Comparison of ENCODE assay signal across 17 cellular contexts in genomic region chr22:19869497-19870152, GRCh38. TPM values are rescaled to one million over a fixed set of nuclear protein-coding genes. Genes with fewer than 3 reads are reported as not detected.
DNase-seq lines count a peak whose midpoint lies in the region; ATAC-seq and TF ChIP-seq lines count a peak whose summit lies in the region.
"Had no signal": no experiment of that assay in that cellular context is flagged by ENCODE, and none has a peak within 500 bp of the region (broad histone marks: within the 10 kb centered on the region; RNA-seq: fewer than 3 reads in every experiment).

No MANE protein-coding gene starts in this region.

- CTCF ChIA-PET in CD4-positive, alpha-beta T cell (lab: Charles Lee), result interaction anchor here (0.8 kb wide), 1 partner anchor 40 kb away, joined by 3 read pairs; no protein-coding TSS in a partner anchor

- H3K14ac ChIP-seq in neuronal stem cell (ENCODE audit: low read length), result no peak overlapping the region

- no peak overlapping the region for H2AFZ ChIP-seq in neuronal stem cell (ENCODE audit: low read length)
- H2AFZ ChIP-seq: GM23338 had no signal

- peak overlapping the region; percentile 82 for H2BK5ac ChIP-seq in neuronal stem cell (ENCODE audit: low read length)

- H3K4me1 Mint-ChIP-seq in stimulated activated naive CD8-positive, alpha-beta T cell treated with anti-CD3 and anti-CD28 coated beads, Interleukin-15, amount 100 ng/mL, for 72 hours, result peaks cover 14% of the 10 kb centered on the region
- peaks cover 6% of the 10 kb centered on the region for H3K4me1 Mint-ChIP-seq in dendritic cell treated with granulocyte-macrophage colony-stimulating factor and Interleukin-4, amounts not matched to agents 40 ng/mL and 50 ng/mL, for 4 days (ENCODE audit: low read depth)
- peaks cover 14% of the 10 kb centered on the region for H3K4me1 Mint-ChIP-seq in CD4-positive, alpha-beta T cell (ENCODE audit: low read depth)

- ATAC-seq in stimulated activated naive CD8-positive, alpha-beta T cell treated with anti-CD3 and anti-CD28 coated beads, Interleukin-15, Interleukin-2, amounts not matched to agents 100 U/mL and 50 U/mL, for 24 hours, result no peak
- ATAC-seq in stimulated activated naive CD8-positive, alpha-beta T cell treated with anti-CD3 and anti-CD28 coated beads, Interleukin-15, amount 100 ng/mL, for 72 hours, result no peak
- ATAC-seq in HG02798 (IDR thresholded peaks at IDR 0.05; ENCODE audit: poor library complexity, unreplicated experiment) (no peak), GM18858 (IDR thresholded peaks at IDR 0.05; ENCODE audit: unreplicated experiment) (no peak)
- ATAC-seq in CD4-positive, alpha-beta T cell (ENCODE audit: poor library complexity), result no peak
- ATAC-seq: GM12878; naive thymus-derived CD8-positive, alpha-beta T cell had no signal

- H3K4me2 ChIP-seq in neuronal stem cell (ENCODE audit: insufficient read depth, low read length, poor library complexity, severe bottlenecking), result no peak overlapping the region
- H3K4me2 ChIP-seq: GM23338 had no signal

- no peaks in the 10 kb centered on the region for H3K9me3 Mint-ChIP-seq in stimulated activated naive CD8-positive, alpha-beta T cell treated with anti-CD3 and anti-CD28 coated beads, Interleukin-15, amount 100 ng/mL, for 72 hours
- H3K9me3 Mint-ChIP-seq in dendritic cell treated with granulocyte-macrophage colony-stimulating factor and Interleukin-4, amounts not matched to agents 40 ng/mL and 50 ng/mL, for 4 days, result no peaks in the 10 kb centered on the region
- no peaks in the 10 kb centered on the region for H3K9me3 Mint-ChIP-seq in CD4-positive, alpha-beta T cell
- H3K9me3 Mint-ChIP-seq: GM23338; naive thymus-derived CD8-positive, alpha-beta T cell had no signal

- H3K27ac ChIP-seq in neuronal stem cell (replicated peaks; ENCODE audit: low read length), result no peak overlapping the region
- no peak overlapping the region for H3K27ac ChIP-seq in CD4-positive, alpha-beta T cell (ENCODE audit: low read depth, low read length)
- H3K27ac ChIP-seq: foreskin keratinocyte had no signal

- peaks cover 10% of the 10 kb centered on the region for H3K36me3 Mint-ChIP-seq in dendritic cell treated with granulocyte-macrophage colony-stimulating factor and Interleukin-4, amounts not matched to agents 40 ng/mL and 50 ng/mL, for 4 days (ENCODE audit: low read depth)
- no peaks in the 10 kb centered on the region for H3K36me3 Mint-ChIP-seq in CD4-positive, alpha-beta T cell (ENCODE audit: low read depth)

- no peak overlapping the region for H3K4ac ChIP-seq in neuronal stem cell (ENCODE audit: low read length)

- no peak overlapping the region for H2BK120ac ChIP-seq in neuronal stem cell (ENCODE audit: low read depth, low read length)

- no peaks in the 10 kb centered on the region for H3K36me3 ChIP-seq in neuronal stem cell (replicated peaks in 1 of 2; ENCODE audit: control insufficient read depth in 2 of 2, insufficient read depth in 2 of 2, low read length in 2 of 2)

- H3K18ac ChIP-seq in neuronal stem cell (ENCODE audit: low read length), result peak overlapping the region; percentile 57

- no peak overlapping the region for H3K9ac ChIP-seq in neuronal stem cell (ENCODE audit: low read depth, low read length, poor library complexity)

- no peak for TF ChIP-seq CTCF in CD4-positive, alpha-beta T cell (IDR thresholded peaks at IDR 0.05)

- H2AK5ac ChIP-seq in neuronal stem cell (ENCODE audit: low read depth, low read length), result peak overlapping the region; percentile 5

- H3K27me3 ChIP-seq in neuronal stem cell (ENCODE audit: control insufficient read depth in 3 of 3, insufficient read depth in 3 of 3, low read depth in 1 of 3, low read length in 3 of 3), result no peaks in the 10 kb centered on the region
- no peaks in the 10 kb centered on the region for H3K27me3 ChIP-seq in CD4-positive, alpha-beta T cell (ENCODE audit: control insufficient read depth, insufficient read depth, low read length)
- H3K27me3 ChIP-seq: foreskin keratinocyte had no signal

- H3K9me3 ChIP-seq in neuronal stem cell (replicated peaks in 1 of 2; ENCODE audit: control insufficient read depth in 2 of 2, insufficient read depth in 1 of 2, low read depth in 1 of 2, low read length in 2 of 2), result no peaks in the 10 kb centered on the region
- H3K9me3 ChIP-seq in CD4-positive, alpha-beta T cell (ENCODE audit: control insufficient read depth, low read length), result no peaks in the 10 kb centered on the region
- H3K9me3 ChIP-seq: Caco-2 had no signal

- H4K91ac ChIP-seq in neuronal stem cell (ENCODE audit: low read depth, low read length, poor library complexity), result peak overlapping the region; percentile 53

- WGBS in neuronal stem cell (ENCODE audit: extremely low coverage in 2 of 2, insufficient read length in 2 of 2, insufficient replicate concordance in 1 of 2), 2 donors, result no CpG with 5 or more reads among the region's 12 CpGs

- no peak overlapping the region for H4K8ac ChIP-seq in neuronal stem cell (ENCODE audit: low read depth, low read length)

- H2BK15ac ChIP-seq in neuronal stem cell (ENCODE audit: low read length), result peak overlapping the region; percentile 49

- H3K23ac ChIP-seq in neuronal stem cell (ENCODE audit: low read depth, low read length, poor library complexity), result peak overlapping the region; percentile 80

- no peak overlapping the region for H3K4me3 ChIP-seq in neuronal stem cell (ENCODE audit: low read length in 2 of 2)
- H3K4me3 ChIP-seq: GM12878, GM23338, lung had no signal

- no peaks in the 10 kb centered on the region for H3K27me3 Mint-ChIP-seq in stimulated activated naive CD8-positive, alpha-beta T cell treated with anti-CD3 and anti-CD28 coated beads, Interleukin-15, amount 100 ng/mL, for 72 hours
- H3K27me3 Mint-ChIP-seq in dendritic cell treated with granulocyte-macrophage colony-stimulating factor and Interleukin-4, amounts not matched to agents 40 ng/mL and 50 ng/mL, for 4 days, result no peaks in the 10 kb centered on the region
- no peaks in the 10 kb centered on the region for H3K27me3 Mint-ChIP-seq in CD4-positive, alpha-beta T cell
- H3K27me3 Mint-ChIP-seq: naive thymus-derived CD8-positive, alpha-beta T cell had no signal

- peak; percentile 1 for DNase-seq in stimulated activated naive CD8-positive, alpha-beta T cell treated with anti-CD3 and anti-CD28 coated beads, Interleukin-15, Interleukin-2, amounts not matched to agents 100 U/mL and 50 U/mL, for 24 hours
- no peak for DNase-seq in stimulated activated naive CD8-positive, alpha-beta T cell treated with anti-CD3 and anti-CD28 coated beads, Interleukin-15, amount 100 ng/mL, for 72 hours
- DNase-seq in neuronal stem cell (ENCODE audit: low spot score), result no peak
- DNase-seq in CD4-positive, alpha-beta T cell, result no peak
- DNase-seq: activated T-cell treated with anti-CD3 and anti-CD28 coated beads for 4 hours; central memory CD4-positive, alpha-beta T cell; NCI-H187 treated with DMSO at 0.1 percent for 48 hours; SHP77 treated with DMSO at 0.1 percent for 48 hours had no signal

- H2BK12ac ChIP-seq in neuronal stem cell (ENCODE audit: low read length), result no peak overlapping the region

- POLR2A ChIA-PET in CD4-positive, alpha-beta T cell (lab: Charles Lee), result interaction anchor here (1.2 kb wide), 1 partner anchor 29 kb away, joined by 6 read pairs; no protein-coding TSS in a partner anchor

- no peak overlapping the region for H3K4me3 Mint-ChIP-seq in stimulated activated naive CD8-positive, alpha-beta T cell treated with anti-CD3 and anti-CD28 coated beads, Interleukin-15, amount 100 ng/mL, for 72 hours
- no peak overlapping the region for H3K4me3 Mint-ChIP-seq in dendritic cell treated with granulocyte-macrophage colony-stimulating factor and Interleukin-4, amounts not matched to agents 40 ng/mL and 50 ng/mL, for 4 days
- no peak overlapping the region for H3K4me3 Mint-ChIP-seq in CD4-positive, alpha-beta T cell
- H3K4me3 Mint-ChIP-seq: GM23338; naive thymus-derived CD8-positive, alpha-beta T cell had no signal

- peaks cover 7 to 11% of the 10 kb centered on the region in 2 donors for H3K4me1 ChIP-seq in neuronal stem cell (ENCODE audit: control insufficient read depth in 2 of 2, insufficient read depth in 1 of 2, low read depth in 1 of 2, low read length in 2 of 2)
- H3K4me1 ChIP-seq: Caco-2 had no signal

- peaks cover 1% of the 10 kb centered on the region for H3K79me1 ChIP-seq in neuronal stem cell (ENCODE audit: low read depth, low read length)

- intact Hi-C loops in dendritic cell treated with granulocyte-macrophage colony-stimulating factor and Interleukin-4, amounts not matched to agents 40 ng/mL and 50 ng/mL, for 4 days (cut with micrococcal nuclease), result no loop called here
- intact Hi-C loops in CD4-positive, alpha-beta T cell (cut with DNase I, micrococcal nuclease), result no loop called here

- H3K27ac Mint-ChIP-seq in stimulated activated naive CD8-positive, alpha-beta T cell treated with anti-CD3 and anti-CD28 coated beads, Interleukin-15, amount 100 ng/mL, for 72 hours, result peak overlapping the region in 1 of 2 donors; percentile 47
- peak overlapping the region; percentile 14 for H3K27ac Mint-ChIP-seq in dendritic cell treated with granulocyte-macrophage colony-stimulating factor and Interleukin-4, amounts not matched to agents 40 ng/mL and 50 ng/mL, for 4 days
- H3K27ac Mint-ChIP-seq in CD4-positive, alpha-beta T cell, result no peak overlapping the region
- H3K27ac Mint-ChIP-seq: GM23338 had no signal

RNA-seq across cellular contexts. Expression of gene GNB1L, which starts 15.0 kb away (rescaled TPM):
- polyA plus RNA-seq in neuronal stem cell (2013, experiment 1 of 2), result 7.9 TPM
- polyA plus RNA-seq in neuronal stem cell (2013, experiment 2 of 2), result 8.3 TPM
- 1 to 10 TPM; 3.0 to 6.5 TPM for total RNA-seq in CD4-positive, alpha-beta T cell

RNA-seq across cellular contexts. Expression of gene RTL10, which starts 15.0 kb away (rescaled TPM):
- polyA plus RNA-seq in neuronal stem cell (2013, experiment 1 of 2), result 9.7 TPM
- 10.2 TPM for polyA plus RNA-seq in neuronal stem cell (2013, experiment 2 of 2)
- 10 to 100 TPM; 24.7 TPM for total RNA-seq in CD4-positive, alpha-beta T cell
